In genomic region chr16:73122604-73123386, GRCh38 we compare ENCODE assay signal across 12 cellular contexts.
DNase-seq lines count a peak whose midpoint lies in the region; ATAC-seq, FAIRE-seq and TF ChIP-seq lines count a peak whose summit lies in the region.
"Had no signal": no experiment of that assay in that cellular context is flagged by ENCODE, and none has a peak within 500 bp of the region (broad histone marks: within the 10 kb centered on the region; RNA-seq: fewer than 3 reads in every experiment).

No MANE protein-coding gene starts in this region.

- intact Hi-C loops in CD14-positive monocyte (cut with micrococcal nuclease) (loop anchor here in 1 of 2 donors (5.0 kb wide), 1 partner anchor 35 kb away; no protein-coding TSS in a partner anchor), prostate gland (cut with DNase I) (no loop called here)

- H3K36me3 ChIP-seq in prostate gland, result no peaks in the 10 kb centered on the region

- H3K4me1 Mint-ChIP-seq in CD14-positive monocyte (peaks cover 59% of the 10 kb centered on the region), neural crest cell (peaks cover 24% of the 10 kb centered on the region)

- no peak overlapping the region for H3K4me3 ChIP-seq in prostate gland

- H3K4me3 Mint-ChIP-seq in CD14-positive monocyte, result peak overlapping the region; percentile 42 to 83
- H3K4me3 Mint-ChIP-seq in neural crest cell, result no peak overlapping the region

- H3K9me3 ChIP-seq in prostate gland, result no peaks in the 10 kb centered on the region

- no peak for TF ChIP-seq CTCF in CD14-positive monocyte (IDR thresholded peaks at IDR 0.05)
- TF ChIP-seq CTCF in neural crest cell (conservative IDR thresholded peaks at IDR 0.05), result no peak
- no peak for TF ChIP-seq CTCF in prostate gland (IDR thresholded peaks at IDR 0.05)

- in situ Hi-C loops in SK-MEL-5 (cut with HindIII; ENCODE audit: low pct_unique_long_range_greater_than_20kb, low sequenced_read_pairs), result no loop called here

- TF ChIP-seq POLR2A in prostate gland (IDR thresholded peaks at IDR 0.05), result no peak

- DNase-seq in CD14-positive monocyte (ENCODE audit: low spot score) (peak; percentile 53), SK-MEL-5 (ENCODE audit: low read depth, low spot score) (peak; percentile 8), fibroblast of peridontal ligament (ENCODE audit: extremely low read depth) (peak; percentile 51), neural crest cell (ENCODE audit: low read depth, low spot score) (no peak), HTR-8/SVneo (ENCODE audit: insufficient read length, low spot score) (no peak), prostate gland (ENCODE audit: low spot score) (no peak)
- DNase-seq: DMS 273 treated with DMSO at 0.1 percent for 48 hours, NCI-H1694 had no signal

- H3K4me1 ChIP-seq in prostate gland (replicated peaks), result no peaks in the 10 kb centered on the region

- no peaks in the 10 kb centered on the region for H3K27me3 ChIP-seq in prostate gland (replicated peaks; ENCODE audit: insufficient read depth)

- H3K36me3 Mint-ChIP-seq in CD14-positive monocyte (peaks cover 0 to under 1% of the 10 kb centered on the region in 2 donors), neural crest cell (ENCODE audit: low read depth) (peaks cover 1% of the 10 kb centered on the region)

- WGBS in prostate gland, result 27% methylated on average over 10 of the region's 10 CpGs

- H3K27ac ChIP-seq in prostate gland, result no peak overlapping the region

- H3K27me3 Mint-ChIP-seq in CD14-positive monocyte (ENCODE audit: low read depth in 3 of 3) (peaks cover 0 to 5% (median 3%) of the 10 kb centered on the region in 3 donors), neural crest cell (ENCODE audit: low read depth) (no peaks in the 10 kb centered on the region)

- ATAC-seq in GM21717 (IDR thresholded peaks at IDR 0.05; ENCODE audit: unreplicated experiment) (no peak), GM21390 (IDR thresholded peaks at IDR 0.05; ENCODE audit: unreplicated experiment) (no peak)

- H3K27ac Mint-ChIP-seq in CD14-positive monocyte, result peak overlapping the region; percentile 88 to 98 (median 95)
- H3K27ac Mint-ChIP-seq in neural crest cell (ENCODE audit: unreplicated experiment), result peak overlapping the region; percentile 83

- FAIRE-seq in HTR-8/SVneo (lab: Jason Lieb, UNC), result no peak
- FAIRE-seq: bronchial epithelial cell, keratinocyte had no signal

- H3K9me3 Mint-ChIP-seq in CD14-positive monocyte (peaks cover 4 to 11% (median 8%) of the 10 kb centered on the region in 7 donors), neural crest cell (peaks cover 2% of the 10 kb centered on the region)

Comparison
In these comparisons a context has a peak if more than half of its experiments do, and no peak if none do; other contexts are left out.
1. DNase-seq: peak in CD14-positive monocyte (single experiment), SK-MEL-5 (single experiment) and fibroblast of peridontal ligament (single experiment); none in neural crest cell (single experiment), HTR-8/SVneo (single experiment) and prostate gland (single experiment).